In genomic region chr2:142900327-142900726, GRCh38 we compare ENCODE assay signal across 5 cellular contexts. TPM values are rescaled to one million over a fixed set of nuclear protein-coding genes. Genes with fewer than 3 reads are reported as not detected.
"Had no signal": no experiment of that assay in that cellular context is flagged by ENCODE, and none has a peak within 500 bp of the region (broad histone marks: within the 10 kb centered on the region; RNA-seq: fewer than 3 reads in every experiment).

No MANE protein-coding gene starts in this region.

RNA-seq across cellular contexts. Expression of gene KYNU, which starts 22.9 kb away (rescaled TPM):
- total RNA-seq: activated naive CD4-positive, alpha-beta T cell treated with anti-CD3 and anti-CD28 coated beads for 36 hours; activated naive CD4-positive, alpha-beta T cell treated with anti-CD3 and anti-CD28 coated beads, Interleukin-2, amount 50 U/mL, for 72 hours; activated T-helper 1 cell treated with anti-CD3 and anti-CD28 coated beads, Interleukin-12 subunit alpha, Interleukin-12 subunit beta, Interleukin-2, Interleukin-4 antibody, amounts not matched to agents 30 ng/mL and 10 ng/mL and 1 ng/mL, durations not matched to agents 14 hours and 24 hours and 36 hours; activated T-helper 2 cell treated with anti-CD3 and anti-CD28 coated beads, Interferon-gamma antibody, Interleukin-2, Interleukin-4, amounts not matched to agents 10 μg/mL and 5 μg/mL and 100 μg/mL, durations not matched to agents 14 hours and 24 hours and 36 hours; chondrocyte had no signal
